30 cellular contexts compared by ENCODE assay signal in the genomic region with DNA sequence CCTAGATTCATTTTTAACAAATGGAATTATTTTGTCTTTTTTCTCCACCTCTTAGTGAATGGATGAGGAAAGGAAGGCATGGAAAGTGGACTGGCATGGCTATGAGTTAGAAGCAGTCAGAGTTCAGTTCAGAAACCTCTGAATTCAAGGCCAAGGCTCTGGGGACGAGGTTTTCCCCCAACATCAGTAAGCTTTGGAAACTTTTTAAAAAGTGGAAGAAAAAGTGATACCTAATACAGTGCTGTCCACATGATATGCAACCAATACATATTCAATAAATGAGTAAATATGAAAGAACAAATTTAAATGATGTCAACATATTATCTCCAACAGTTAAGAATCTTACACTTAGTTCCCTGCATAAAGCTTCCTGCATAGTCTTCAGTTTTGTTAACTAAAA.
"Had no signal": no experiment of that assay in that cellular context is flagged by ENCODE, and none has a peak within 500 bp of the region (broad histone marks: within the 10 kb centered on the region; RNA-seq: fewer than 3 reads in every experiment).

No MANE protein-coding gene starts in this region.

- H3K4me2 ChIP-seq: neural progenitor cell had no signal

- DNase-seq: naive thymus-derived CD4-positive, alpha-beta T cell; natural killer cell; occipital lobe; ovary; posterior cingulate gyrus; psoas muscle; right cardiac atrium; right lobe of liver; sigmoid colon; small intestine; stimulated activated CD4-positive, alpha-beta T cell treated with anti-CD3 and anti-CD28 coated beads, Interleukin-15, amount 100 ng/mL, for 24 hours; stimulated activated CD4-positive, alpha-beta T cell treated with anti-CD3 and anti-CD28 coated beads, Interleukin-2, amount 100 ng/mL, for 24 hours; stimulated activated CD4-positive, alpha-beta T cell treated with anti-CD3 and anti-CD28 coated beads, Interleukin-4, amount 100 ng/mL, for 1 hour; stimulated activated CD4-positive, alpha-beta T cell treated with anti-CD3 and anti-CD28 coated beads, Interleukin-4, amount 100 ng/mL, for 4 hours; stimulated activated CD8-positive, alpha-beta memory T cell treated with anti-CD3 and anti-CD28 coated beads, Interleukin-4, amount 100 ng/mL, for 48 hours; stimulated activated naive CD4-positive, alpha-beta T cell; stimulated activated naive CD8-positive, alpha-beta T cell treated with anti-CD3 and anti-CD28 coated beads, Interleukin-15, amount 100 ng/mL, for 72 hours; stimulated activated naive CD8-positive, alpha-beta T cell treated with anti-CD3 and anti-CD28 coated beads, Interleukin-15, Interleukin-2, amounts not matched to agents 100 U/mL and 50 U/mL, for 24 hours; substantia nigra; testis; tibial artery; transverse colon; upper lobe of right lung; uterus had no signal

- H3K27me3 ChIP-seq: neural progenitor cell, ovary, right lobe of liver, sigmoid colon, suprapubic skin, testis, tibial artery, transverse colon, upper lobe of right lung, uterus had no signal

- H3K79me2 ChIP-seq: parathyroid adenoma had no signal

- ATAC-seq: naive thymus-derived CD4-positive, alpha-beta T cell; natural killer cell; psoas muscle; right cardiac atrium; right lobe of liver; stimulated activated naive CD8-positive, alpha-beta T cell treated with anti-CD3 and anti-CD28 coated beads, Interleukin-15, amount 100 ng/mL, for 72 hours; stimulated activated naive CD8-positive, alpha-beta T cell treated with anti-CD3 and anti-CD28 coated beads, Interleukin-15, Interleukin-2, amounts not matched to agents 100 U/mL and 50 U/mL, for 24 hours; upper lobe of right lung had no signal

- H3K27ac ChIP-seq: neural progenitor cell, ovary, parathyroid adenoma, psoas muscle, right lobe of liver, sigmoid colon, suprapubic skin, testis, tibial artery, transverse colon, upper lobe of right lung, uterus had no signal

- H3K27ac Mint-ChIP-seq: naive thymus-derived CD4-positive, alpha-beta T cell; natural killer cell; nephron; neural progenitor cell; progenitor cell of endocrine pancreas; stimulated activated naive CD8-positive, alpha-beta T cell treated with anti-CD3 and anti-CD28 coated beads, Interleukin-15, amount 100 ng/mL, for 72 hours; type B pancreatic cell had no signal

- H3K9ac ChIP-seq: neural progenitor cell, parathyroid adenoma had no signal

- H3K4me1 ChIP-seq: neural progenitor cell, parathyroid adenoma, psoas muscle, right lobe of liver, suprapubic skin, testis, transverse colon, upper lobe of right lung, uterus had no signal

- H3K4me1 Mint-ChIP-seq: natural killer cell; nephron; neural progenitor cell; stimulated activated naive CD8-positive, alpha-beta T cell treated with anti-CD3 and anti-CD28 coated beads, Interleukin-15, amount 100 ng/mL, for 72 hours had no signal

- H3K4me3 ChIP-seq: neural progenitor cell, ovary, psoas muscle, right lobe of liver, sigmoid colon, suprapubic skin, testis, tibial artery, transverse colon, upper lobe of right lung, uterus had no signal

- H2AFZ ChIP-seq: neural progenitor cell, parathyroid adenoma had no signal

- H3K4me3 Mint-ChIP-seq: naive thymus-derived CD4-positive, alpha-beta T cell; natural killer cell; nephron; neural progenitor cell; stimulated activated naive CD8-positive, alpha-beta T cell treated with anti-CD3 and anti-CD28 coated beads, Interleukin-15, amount 100 ng/mL, for 72 hours; type B pancreatic cell had no signal

- H3K27me3 Mint-ChIP-seq: progenitor cell of endocrine pancreas; stimulated activated naive CD8-positive, alpha-beta T cell treated with anti-CD3 and anti-CD28 coated beads, Interleukin-15, amount 100 ng/mL, for 72 hours had no signal

- H3K9me3 Mint-ChIP-seq: neural progenitor cell, type B pancreatic cell had no signal

- H3K36me3 ChIP-seq: neural progenitor cell, ovary, right lobe of liver, sigmoid colon, suprapubic skin, tibial artery, transverse colon, upper lobe of right lung, uterus had no signal

- H3K9me3 ChIP-seq: ovary, psoas muscle, right lobe of liver, sigmoid colon, suprapubic skin, testis, tibial artery, transverse colon, upper lobe of right lung, uterus had no signal

- H3K36me3 Mint-ChIP-seq: naive thymus-derived CD4-positive, alpha-beta T cell; natural killer cell; neural progenitor cell; type B pancreatic cell had no signal
